Comparison of ENCODE assay signal across 29 cellular contexts in the genomic region with DNA sequence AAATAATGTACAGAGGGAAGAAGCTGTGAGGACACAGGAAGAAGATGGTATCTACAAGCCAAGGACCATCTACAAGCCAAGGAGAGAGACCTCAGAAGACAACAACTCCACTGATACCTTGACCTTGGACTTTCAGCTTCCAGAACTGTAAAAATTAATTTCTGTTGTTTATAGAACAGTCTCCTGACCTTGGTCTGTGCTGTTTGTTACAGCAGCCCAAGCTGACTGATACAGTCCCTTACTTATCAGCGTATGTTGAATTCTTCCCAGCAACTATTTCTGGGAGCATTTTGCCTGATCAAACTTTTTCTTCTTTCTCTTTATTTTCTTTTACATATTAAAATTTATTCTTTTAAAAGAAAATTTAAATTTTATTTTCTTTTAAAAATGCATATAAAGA.
"Had no signal": no experiment of that assay in that cellular context is flagged by ENCODE, and none has a peak within 500 bp of the region (broad histone marks: within the 10 kb centered on the region; RNA-seq: fewer than 3 reads in every experiment).

No MANE protein-coding gene starts in this region.

- H3K4me1 Mint-ChIP-seq: stimulated activated effector memory CD8-positive, alpha-beta T cell treated with anti-CD3 and anti-CD28 coated beads, Interleukin-12 subunit alpha, Interleukin-12 subunit beta, amount 100 ng/mL, for 72 hours; stimulated activated memory B cell treated with anti-CD40 and anti-IgM and Interleukin-4, amounts not matched to agents 10 μg/mL and 1 μg/mL and 100 μg/mL, for 72 hours; stimulated activated naive B cell treated with anti-CD40 and anti-IgM and Interleukin-4, amounts not matched to agents 10 μg/mL and 1 μg/mL and 100 μg/mL, for 72 hours; stimulated activated naive CD8-positive, alpha-beta T cell treated with anti-CD3 and anti-CD28 coated beads, Interleukin-15, amount 100 ng/mL, for 72 hours had no signal

- H3K4me3 Mint-ChIP-seq: stimulated activated effector memory CD8-positive, alpha-beta T cell treated with anti-CD3 and anti-CD28 coated beads, Interleukin-12 subunit alpha, Interleukin-12 subunit beta, amount 100 ng/mL, for 72 hours; stimulated activated memory B cell treated with anti-CD40 and anti-IgM and Interleukin-4, amounts not matched to agents 10 μg/mL and 1 μg/mL and 100 μg/mL, for 72 hours; stimulated activated naive B cell treated with anti-CD40 and anti-IgM and Interleukin-4, amounts not matched to agents 10 μg/mL and 1 μg/mL and 100 μg/mL, for 72 hours; stimulated activated naive CD8-positive, alpha-beta T cell treated with anti-CD3 and anti-CD28 coated beads, Interleukin-15, amount 100 ng/mL, for 72 hours; stimulated activated naive CD8-positive, alpha-beta T cell treated with anti-CD3 and anti-CD28 coated beads, Interleukin-15, Interleukin-2, amounts not matched to agents 100 ng/mL and 50 ng/mL, for 24 hours; type B pancreatic cell had no signal

- H3K4me1 ChIP-seq: upper lobe of left lung had no signal

- H3K27me3 ChIP-seq: stomach, suprapubic skin, testis, thyroid gland, tibial artery, tibial nerve, transverse colon, upper lobe of left lung, upper lobe of right lung, uterus, vagina had no signal

- H3K9me3 ChIP-seq: stomach, suprapubic skin, testis, thoracic aorta, thyroid gland, tibial artery, tibial nerve, transverse colon, upper lobe of left lung, upper lobe of right lung, uterus, vagina had no signal

- H3K9me3 Mint-ChIP-seq: stimulated activated effector memory CD8-positive, alpha-beta T cell treated with anti-CD3 and anti-CD28 coated beads, Interleukin-12 subunit alpha, Interleukin-12 subunit beta, amount 100 ng/mL, for 72 hours; stimulated activated naive CD8-positive, alpha-beta T cell treated with anti-CD3 and anti-CD28 coated beads, Interleukin-15, amount 100 ng/mL, for 72 hours; stimulated activated naive CD8-positive, alpha-beta T cell treated with anti-CD3 and anti-CD28 coated beads, Interleukin-15, Interleukin-2, amounts not matched to agents 100 ng/mL and 50 ng/mL, for 24 hours had no signal

- H3K36me3 ChIP-seq: stomach, suprapubic skin, thoracic aorta, thyroid gland, tibial artery, tibial nerve, transverse colon, upper lobe of left lung, upper lobe of right lung, uterus, vagina had no signal

- ATAC-seq: stimulated activated memory B cell treated with anti-CD40 and anti-IgM and Interleukin-4, amounts not matched to agents 10 μg/mL and 1 μg/mL and 100 μg/mL, for 72 hours; stimulated activated naive B cell treated with anti-CD40 and anti-IgM and Interleukin-4, amounts not matched to agents 10 μg/mL and 1 μg/mL and 100 μg/mL, for 72 hours; stimulated activated naive CD8-positive, alpha-beta T cell treated with anti-CD3 and anti-CD28 coated beads, Interleukin-15, amount 100 ng/mL, for 72 hours; stimulated activated naive CD8-positive, alpha-beta T cell treated with anti-CD3 and anti-CD28 coated beads, Interleukin-15, Interleukin-2, amounts not matched to agents 100 U/mL and 50 U/mL, for 24 hours; upper lobe of right lung had no signal

- H3K36me3 Mint-ChIP-seq: stimulated activated effector memory CD8-positive, alpha-beta T cell treated with anti-CD3 and anti-CD28 coated beads, Interleukin-12 subunit alpha, Interleukin-12 subunit beta, amount 100 ng/mL, for 72 hours; stimulated activated memory B cell treated with anti-CD40 and anti-IgM and Interleukin-4, amounts not matched to agents 10 μg/mL and 1 μg/mL and 100 μg/mL, for 72 hours; stimulated activated naive B cell treated with anti-CD40 and anti-IgM and Interleukin-4, amounts not matched to agents 10 μg/mL and 1 μg/mL and 100 μg/mL, for 72 hours; type B pancreatic cell had no signal

- FAIRE-seq: urothelium cell line had no signal

- H3K27ac ChIP-seq: stomach, suprapubic skin, testis, thoracic aorta, thyroid gland, tibial artery, transverse colon, upper lobe of left lung, upper lobe of right lung, uterus, vagina had no signal

- H3K27ac Mint-ChIP-seq: stimulated activated effector memory CD8-positive, alpha-beta T cell treated with anti-CD3 and anti-CD28 coated beads, Interleukin-12 subunit alpha, Interleukin-12 subunit beta, amount 100 ng/mL, for 72 hours; stimulated activated memory B cell treated with anti-CD40 and anti-IgM and Interleukin-4, amounts not matched to agents 10 μg/mL and 1 μg/mL and 100 μg/mL, for 72 hours; stimulated activated naive B cell treated with anti-CD40 and anti-IgM and Interleukin-4, amounts not matched to agents 10 μg/mL and 1 μg/mL and 100 μg/mL, for 72 hours; stimulated activated naive CD8-positive, alpha-beta T cell treated with anti-CD3 and anti-CD28 coated beads, Interleukin-15, amount 100 ng/mL, for 72 hours; stimulated activated naive CD8-positive, alpha-beta T cell treated with anti-CD3 and anti-CD28 coated beads, Interleukin-15, Interleukin-2, amounts not matched to agents 100 ng/mL and 50 ng/mL, for 24 hours; type B pancreatic cell had no signal

- H3K4me3 ChIP-seq: stomach, suprapubic skin, testis, thoracic aorta, thyroid gland, tibial artery, tibial nerve, transverse colon, upper lobe of left lung, upper lobe of right lung, uterus, vagina had no signal

- DNase-seq: stimulated activated CD4-positive, alpha-beta T cell treated with anti-CD3 and anti-CD28 coated beads, Interleukin-2, amount 100 ng/mL, for 48 hours; stimulated activated CD4-positive, alpha-beta T cell treated with anti-CD3 and anti-CD28 coated beads, Interleukin-4, amount 100 ng/mL, for 1 hour; stimulated activated CD4-positive, alpha-beta T cell treated with anti-CD3 and anti-CD28 coated beads, Interleukin-4, amount 100 ng/mL, for 24 hours; stimulated activated CD4-positive, alpha-beta T cell treated with anti-CD3 and anti-CD28 coated beads, Interleukin-4, amount 100 ng/mL, for 4 hours; stimulated activated CD8-positive, alpha-beta memory T cell treated with anti-CD3 and anti-CD28 coated beads, Interleukin-4, amount 100 ng/mL, for 48 hours; stimulated activated naive B cell treated with anti-CD40 and anti-IgM and Interleukin-4, amounts not matched to agents 10 μg/mL and 1 μg/mL and 100 μg/mL, for 72 hours; stimulated activated naive CD4-positive, alpha-beta T cell; stimulated activated naive CD4-positive, alpha-beta T cell treated with Interleukin-2 at 50 U/mL for 16 hours; stimulated activated naive CD8-positive, alpha-beta T cell treated with anti-CD3 and anti-CD28 coated beads, Interleukin-15, amount 100 ng/mL, for 72 hours; stimulated activated naive CD8-positive, alpha-beta T cell treated with anti-CD3 and anti-CD28 coated beads, Interleukin-15, Interleukin-2, amounts not matched to agents 100 U/mL and 50 U/mL, for 24 hours; stomach; substantia nigra; testis; thyroid gland; tibial artery; transverse colon; trophoblast cell; upper lobe of left lung; upper lobe of right lung; uterus had no signal
